Comparison of ENCODE assay signal across 8 cellular contexts in the genomic region with DNA sequence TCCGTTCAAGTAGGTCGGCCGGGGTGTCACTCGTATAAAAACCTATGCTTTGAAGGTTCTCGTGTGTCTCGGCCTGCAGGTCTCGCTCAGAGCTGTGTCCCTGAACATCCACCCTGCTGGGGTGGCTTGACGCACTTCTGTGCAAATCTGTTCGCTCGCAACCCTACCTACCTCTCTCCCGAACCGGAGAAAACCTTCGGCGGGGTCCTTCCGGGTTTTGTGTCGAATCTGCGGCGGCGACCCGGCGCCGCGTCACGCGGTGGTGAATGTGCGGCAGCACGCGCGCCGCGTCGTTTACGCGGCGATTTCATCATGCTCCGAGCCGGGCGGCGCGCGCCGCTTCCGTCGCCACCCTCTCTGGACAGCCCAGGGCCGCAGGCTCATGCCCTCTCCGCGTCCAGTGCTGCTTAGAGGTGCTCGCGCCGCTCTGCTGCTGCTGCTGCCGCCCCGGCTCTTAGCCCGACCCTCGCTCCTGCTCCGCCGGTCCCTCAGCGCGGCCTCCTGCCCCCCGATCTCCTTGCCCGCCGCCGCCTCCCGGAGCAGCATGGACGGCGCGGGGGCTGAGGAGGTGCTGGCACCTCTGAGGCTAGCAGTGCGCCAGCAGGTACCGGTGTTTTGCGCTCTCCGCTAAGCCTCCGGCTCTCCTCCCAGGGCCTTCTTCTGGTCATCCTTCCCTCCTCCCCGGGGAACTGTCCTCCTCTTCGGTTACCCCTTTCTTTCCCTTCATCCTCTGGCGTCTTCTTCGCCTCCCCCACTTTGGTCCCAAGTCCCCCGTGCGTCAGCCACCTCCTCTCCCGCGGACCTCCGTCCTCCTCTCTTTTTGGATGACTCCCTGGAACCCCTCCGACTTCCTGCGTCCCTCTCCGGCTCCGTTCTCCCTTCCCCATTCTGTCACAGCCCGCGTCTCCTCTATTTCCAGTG. TPM values are rescaled to one million over a fixed set of nuclear protein-coding genes. Genes with fewer than 3 reads are reported as not detected.
DNase-seq lines count a peak whose midpoint lies in the region; ATAC-seq and TF ChIP-seq lines count a peak whose summit lies in the region.

A gene with protein sequence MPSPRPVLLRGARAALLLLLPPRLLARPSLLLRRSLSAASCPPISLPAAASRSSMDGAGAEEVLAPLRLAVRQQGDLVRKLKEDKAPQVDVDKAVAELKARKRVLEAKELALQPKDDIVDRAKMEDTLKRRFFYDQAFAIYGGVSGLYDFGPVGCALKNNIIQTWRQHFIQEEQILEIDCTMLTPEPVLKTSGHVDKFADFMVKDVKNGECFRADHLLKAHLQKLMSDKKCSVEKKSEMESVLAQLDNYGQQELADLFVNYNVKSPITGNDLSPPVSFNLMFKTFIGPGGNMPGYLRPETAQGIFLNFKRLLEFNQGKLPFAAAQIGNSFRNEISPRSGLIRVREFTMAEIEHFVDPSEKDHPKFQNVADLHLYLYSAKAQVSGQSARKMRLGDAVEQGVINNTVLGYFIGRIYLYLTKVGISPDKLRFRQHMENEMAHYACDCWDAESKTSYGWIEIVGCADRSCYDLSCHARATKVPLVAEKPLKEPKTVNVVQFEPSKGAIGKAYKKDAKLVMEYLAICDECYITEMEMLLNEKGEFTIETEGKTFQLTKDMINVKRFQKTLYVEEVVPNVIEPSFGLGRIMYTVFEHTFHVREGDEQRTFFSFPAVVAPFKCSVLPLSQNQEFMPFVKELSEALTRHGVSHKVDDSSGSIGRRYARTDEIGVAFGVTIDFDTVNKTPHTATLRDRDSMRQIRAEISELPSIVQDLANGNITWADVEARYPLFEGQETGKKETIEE (plus strand): TSS at position 339 of the 921 bp plus-strand sequence. CDS start 44 bp downstream, at position 383.

- TF ChIP-seq CTCF in OCI-LY3 (IDR thresholded peaks at IDR 0.05; ENCODE audit: low read depth, low read length) (no peak), endothelial cell (IDR thresholded peaks at IDR 0.05; ENCODE audit: unreplicated experiment) (no peak)

- peaks cover 28% of the 10 kb centered on the region; the same call in 1 of the 2 replicates for H4K20me1 ChIP-seq in OCI-LY3 (ENCODE audit: insufficient read depth, low read length)

- under 1% methylated on average over 86 of the region's 86 CpGs for WGBS in HUES64

- no peaks in the 10 kb centered on the region for H3K9me3 ChIP-seq in HUES64 (ENCODE audit: insufficient read depth, low read depth, low read length)
- H3K9me3 ChIP-seq in OCI-LY3 (ENCODE audit: insufficient read depth, low read length) = no peaks in the 10 kb centered on the region

- H3K9ac ChIP-seq in HUES64 (ENCODE audit: low read depth, low read length) (peak within 1 kb of the TSS; percentile 98), OCI-LY3 (ENCODE audit: low read length) (peak within 1 kb of the TSS; percentile 96)

- peak within 1 kb of the TSS; percentile 97 for H3K4me2 ChIP-seq in OCI-LY3 (ENCODE audit: low read length)

- ATAC-seq in GM21515 (IDR thresholded peaks at IDR 0.05; ENCODE audit: unreplicated experiment) = peak; percentile 88

- peaks cover 7% of the 10 kb centered on the region for H3K36me3 Mint-ChIP-seq in endothelial cell (ENCODE audit: low read depth, unreplicated experiment)

- H3K27me3 Mint-ChIP-seq in endothelial cell (ENCODE audit: unreplicated experiment) = peaks cover 10% of the 10 kb centered on the region

- peaks cover 51% of the 10 kb centered on the region for H3K79me2 ChIP-seq in OCI-LY3 (ENCODE audit: low read length)

- peaks cover 22% of the 10 kb centered on the region for H3K4me1 Mint-ChIP-seq in endothelial cell (ENCODE audit: unreplicated experiment)

- H3K27ac ChIP-seq in HUES64 (ENCODE audit: low read depth, low read length) (peak within 1 kb of the TSS; percentile 96), OCI-LY3 (ENCODE audit: low read length) (peak within 1 kb of the TSS; percentile 97)

- no peaks in the 10 kb centered on the region for H3K9me3 Mint-ChIP-seq in endothelial cell (ENCODE audit: unreplicated experiment)

- H3K4me3 ChIP-seq in HUES64 (ENCODE audit: low read length) (peak within 1 kb of the TSS; percentile 91), OCI-LY3 (ENCODE audit: low read length) (peak within 1 kb of the TSS; percentile 98)

- H3K27ac Mint-ChIP-seq in endothelial cell (ENCODE audit: unreplicated experiment) = peak within 1 kb of the TSS; percentile 93

- H3K4me3 Mint-ChIP-seq in endothelial cell (ENCODE audit: unreplicated experiment) = peak within 1 kb of the TSS; percentile 100

- H2AFZ ChIP-seq in OCI-LY3 (ENCODE audit: low read depth, low read length) = peak within 1 kb of the TSS; percentile 84

- H3K4me1 ChIP-seq in HUES64 (ENCODE audit: insufficient read depth, low read length) (peaks cover 15% of the 10 kb centered on the region), OCI-LY3 (ENCODE audit: low read length) (peaks cover 10% of the 10 kb centered on the region)

- H3K36me3 ChIP-seq in HUES64 (ENCODE audit: insufficient read depth, low read length) (peaks cover 25% of the 10 kb centered on the region), OCI-LY3 (replicated peaks; ENCODE audit: low read depth, low read length) (peaks cover 18% of the 10 kb centered on the region)

- no peaks in the 10 kb centered on the region for H3K27me3 ChIP-seq in HUES64 (ENCODE audit: insufficient read depth, low read length)
- H3K27me3 ChIP-seq in OCI-LY3 (ENCODE audit: low read depth, low read length) = no peaks in the 10 kb centered on the region

- peak; percentile 99 for DNase-seq in DMS 273 (lab: John Stamatoyannopoulos, UW; ENCODE audit: unreplicated experiment)
- peak; percentile 96 for DNase-seq in activated CD8-positive, alpha-beta memory T cell treated with anti-CD3 and anti-CD28 coated beads, Interleukin-2, amount 50 U/mL, for 48 hours
- peak; percentile 87 for DNase-seq in endothelial cell (ENCODE audit: low spot score)
- DNase-seq in midbrain (lab: John Stamatoyannopoulos, UW) = peak; percentile 90
- peak; percentile 83 to 85 for DNase-seq in stimulated activated CD8-positive, alpha-beta memory T cell treated with anti-CD3 and anti-CD28 coated beads, Interleukin-15, amount 100 ng/mL, for 48 hours (ENCODE audit: low read depth in 2 of 2)

RNA-seq across cellular contexts. Expression of the gene that starts here (rescaled TPM):
- polyA plus RNA-seq in HUES64 (2013, experiment 1 of 2) = 144 TPM
- 132 TPM for polyA plus RNA-seq in HUES64 (2013, experiment 2 of 2)
- total RNA-seq in endothelial cell (ENCODE audit: unreplicated experiment) = 91.3 TPM

Comparison
In these comparisons a context has a peak if more than half of its experiments do, and no peak if none do; other contexts are left out.
1. Peak in every context shown above with its lines: DNase-seq, ATAC-seq, H3K4me3 ChIP-seq and H3K27ac ChIP-seq.